In the genomic region with DNA sequence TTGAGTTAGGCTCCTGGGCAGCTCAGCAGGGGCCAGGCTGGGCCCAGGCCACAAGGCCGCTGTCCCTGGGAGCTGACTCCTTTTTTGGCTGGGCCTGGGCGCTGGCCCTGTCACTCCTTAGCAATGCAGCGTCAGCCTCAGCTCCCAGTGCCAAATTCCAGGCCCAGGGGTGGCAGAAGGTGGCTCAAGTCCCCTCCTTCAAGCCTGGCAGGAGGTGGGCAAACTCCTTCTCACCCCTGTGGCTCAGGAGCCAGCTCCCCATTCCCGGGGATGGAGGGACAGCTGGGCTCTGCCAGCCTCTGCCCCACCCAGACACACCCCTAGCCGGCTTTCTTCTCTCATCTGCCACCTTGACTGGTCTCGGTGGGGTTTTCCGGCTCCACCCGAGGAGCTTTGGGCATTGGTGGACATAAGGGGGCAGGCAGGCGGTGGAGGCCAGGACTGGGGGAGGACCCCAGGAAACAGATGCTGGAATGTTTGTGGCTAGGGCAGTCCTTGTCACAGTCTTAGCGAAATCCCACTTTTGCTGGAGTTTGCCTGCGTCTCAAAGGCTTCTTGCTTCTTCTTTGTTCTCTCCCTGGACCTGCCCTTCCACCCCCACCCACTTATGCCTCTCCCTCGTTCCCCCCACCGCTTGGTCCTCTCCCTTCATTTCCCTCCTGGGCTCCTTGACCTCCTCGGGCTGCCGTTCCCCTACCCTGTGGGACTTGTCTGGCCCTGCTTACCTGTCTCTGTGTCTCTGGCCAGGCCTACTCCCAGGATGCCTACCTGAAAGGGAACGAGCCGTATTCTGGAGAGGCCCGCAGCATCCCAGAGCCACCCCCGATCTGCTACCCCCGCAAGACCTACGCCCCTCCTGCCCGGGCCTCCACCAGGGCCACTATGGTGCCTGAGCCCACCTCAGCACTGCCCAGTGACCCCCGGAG, we compare ENCODE assay signal across 1 cellular context.
TF ChIP-seq lines count a peak whose summit lies in the region.

No MANE protein-coding gene starts in this region.

TF ChIP-seq in H1, 55 proteins besides CTCF, POLR2A, EP300 and RAD21:
- TF ChIP-seq, protein P1, sequence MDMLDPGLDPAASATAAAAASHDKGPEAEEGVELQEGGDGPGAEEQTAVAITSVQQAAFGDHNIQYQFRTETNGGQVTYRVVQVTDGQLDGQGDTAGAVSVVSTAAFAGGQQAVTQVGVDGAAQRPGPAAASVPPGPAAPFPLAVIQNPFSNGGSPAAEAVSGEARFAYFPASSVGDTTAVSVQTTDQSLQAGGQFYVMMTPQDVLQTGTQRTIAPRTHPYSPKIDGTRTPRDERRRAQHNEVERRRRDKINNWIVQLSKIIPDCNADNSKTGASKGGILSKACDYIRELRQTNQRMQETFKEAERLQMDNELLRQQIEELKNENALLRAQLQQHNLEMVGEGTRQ (IDR thresholded peaks at IDR 0.05; ENCODE audit: low read length), result no peak
- TF ChIP-seq ZNF274 (IDR thresholded peaks at IDR 0.05; ENCODE audit: borderline replicate concordance, extremely low read depth, low read length), result no peak
- no peak for TF ChIP-seq MAFK (IDR thresholded peaks at IDR 0.05; ENCODE audit: low read depth, low read length)
- TF ChIP-seq JUN (IDR thresholded peaks at IDR 0.05; ENCODE audit: low read depth, low read length), result no peak
- no peak for TF ChIP-seq GTF2F1 (IDR thresholded peaks at IDR 0.05; ENCODE audit: borderline replicate concordance, low read depth, low read length)
- TF ChIP-seq BRCA1 (IDR thresholded peaks at IDR 0.05; ENCODE audit: low read depth, low read length), result no peak
- TF ChIP-seq CBX5 (IDR thresholded peaks at IDR 0.05; ENCODE audit: low read depth, low read length), result no peak
- no peak for TF ChIP-seq RBBP5 (IDR thresholded peaks at IDR 0.05; ENCODE audit: borderline replicate concordance, low read depth, low read length)
- no peak for TF ChIP-seq POLR2AphosphoS5 (IDR thresholded peaks at IDR 0.05; ENCODE audit: low read depth, low read length)
- TF ChIP-seq RFX5 (IDR thresholded peaks at IDR 0.05; ENCODE audit: borderline replicate concordance, low read depth, low read length), result no peak
- TF ChIP-seq TEAD4 (IDR thresholded peaks at IDR 0.05; ENCODE audit: low read depth, low read length), result no peak
- no peak for TF ChIP-seq SIX5 (IDR thresholded peaks at IDR 0.05; ENCODE audit: low read depth, low read length)
- no peak for TF ChIP-seq FOSL1 (IDR thresholded peaks at IDR 0.05; ENCODE audit: insufficient read depth, low read depth, low read length)
- TF ChIP-seq CTBP2 (IDR thresholded peaks at IDR 0.05; ENCODE audit: borderline replicate concordance, insufficient read depth, insufficient read length, low read length), result no peak
- no peak for TF ChIP-seq EZH2 (IDR thresholded peaks at IDR 0.05; ENCODE audit: low read depth, low read length, severe bottlenecking)
- TF ChIP-seq CHD2 (IDR thresholded peaks at IDR 0.05; ENCODE audit: low read length), result no peak
- no peak for TF ChIP-seq PHF8 (conservative IDR thresholded peaks at IDR 0.05; ENCODE audit: low read depth, low read length)
- no peak for TF ChIP-seq TAF7 (optimal IDR thresholded peaks at IDR 0.05; ENCODE audit: borderline replicate concordance, low read depth, low read length)
- TF ChIP-seq, protein P2, sequence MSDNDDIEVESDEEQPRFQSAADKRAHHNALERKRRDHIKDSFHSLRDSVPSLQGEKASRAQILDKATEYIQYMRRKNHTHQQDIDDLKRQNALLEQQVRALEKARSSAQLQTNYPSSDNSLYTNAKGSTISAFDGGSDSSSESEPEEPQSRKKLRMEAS (IDR thresholded peaks at IDR 0.05), result no peak
TF ChIP-seq in H1: peak in this region for 0.
